2 cellular contexts compared by ENCODE assay signal in genomic region chr20:23058240-23058639, GRCh38.
TF ChIP-seq lines count a peak whose summit lies in the region.

No MANE protein-coding gene starts in this region.

TF ChIP-seq in HCT116, 20 proteins besides CTCF, POLR2A, EP300 and RAD21:
- TF ChIP-seq TCF7L2 (IDR thresholded peaks at IDR 0.05; ENCODE audit: borderline replicate concordance, extremely low read depth, insufficient read depth, insufficient read length), result no peak
- TF ChIP-seq YY1 (IDR thresholded peaks at IDR 0.05; ENCODE audit: extremely low read depth, insufficient replicate concordance, low read depth, low read length), result no peak
- no peak for TF ChIP-seq POLR2AphosphoS5 (IDR thresholded peaks at IDR 0.05; ENCODE audit: low read depth, low read length)
- no peak for TF ChIP-seq FOSL1 (IDR thresholded peaks at IDR 0.05; ENCODE audit: low read depth)
- TF ChIP-seq SP1 (IDR thresholded peaks at IDR 0.05; ENCODE audit: low read depth), result no peak
- TF ChIP-seq EZH2phosphoT487 (IDR thresholded peaks at IDR 0.05; ENCODE audit: borderline replicate concordance), result no peak
- TF ChIP-seq ZFX (IDR thresholded peaks at IDR 0.05), result no peak
- TF ChIP-seq EGR1 (IDR thresholded peaks at IDR 0.05; ENCODE audit: low read depth), result no peak
- TF ChIP-seq, protein P1, sequence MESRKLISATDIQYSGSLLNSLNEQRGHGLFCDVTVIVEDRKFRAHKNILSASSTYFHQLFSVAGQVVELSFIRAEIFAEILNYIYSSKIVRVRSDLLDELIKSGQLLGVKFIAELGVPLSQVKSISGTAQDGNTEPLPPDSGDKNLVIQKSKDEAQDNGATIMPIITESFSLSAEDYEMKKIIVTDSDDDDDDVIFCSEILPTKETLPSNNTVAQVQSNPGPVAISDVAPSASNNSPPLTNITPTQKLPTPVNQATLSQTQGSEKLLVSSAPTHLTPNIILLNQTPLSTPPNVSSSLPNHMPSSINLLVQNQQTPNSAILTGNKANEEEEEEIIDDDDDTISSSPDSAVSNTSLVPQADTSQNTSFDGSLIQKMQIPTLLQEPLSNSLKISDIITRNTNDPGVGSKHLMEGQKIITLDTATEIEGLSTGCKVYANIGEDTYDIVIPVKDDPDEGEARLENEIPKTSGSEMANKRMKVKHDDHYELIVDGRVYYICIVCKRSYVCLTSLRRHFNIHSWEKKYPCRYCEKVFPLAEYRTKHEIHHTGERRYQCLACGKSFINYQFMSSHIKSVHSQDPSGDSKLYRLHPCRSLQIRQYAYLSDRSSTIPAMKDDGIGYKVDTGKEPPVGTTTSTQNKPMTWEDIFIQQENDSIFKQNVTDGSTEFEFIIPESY (IDR thresholded peaks at IDR 0.05; ENCODE audit: extremely low read depth, insufficient replicate concordance, low read length), result no peak
- TF ChIP-seq ELF1 (IDR thresholded peaks at IDR 0.05; ENCODE audit: borderline replicate concordance, low read depth), result no peak
- TF ChIP-seq, protein P2, sequence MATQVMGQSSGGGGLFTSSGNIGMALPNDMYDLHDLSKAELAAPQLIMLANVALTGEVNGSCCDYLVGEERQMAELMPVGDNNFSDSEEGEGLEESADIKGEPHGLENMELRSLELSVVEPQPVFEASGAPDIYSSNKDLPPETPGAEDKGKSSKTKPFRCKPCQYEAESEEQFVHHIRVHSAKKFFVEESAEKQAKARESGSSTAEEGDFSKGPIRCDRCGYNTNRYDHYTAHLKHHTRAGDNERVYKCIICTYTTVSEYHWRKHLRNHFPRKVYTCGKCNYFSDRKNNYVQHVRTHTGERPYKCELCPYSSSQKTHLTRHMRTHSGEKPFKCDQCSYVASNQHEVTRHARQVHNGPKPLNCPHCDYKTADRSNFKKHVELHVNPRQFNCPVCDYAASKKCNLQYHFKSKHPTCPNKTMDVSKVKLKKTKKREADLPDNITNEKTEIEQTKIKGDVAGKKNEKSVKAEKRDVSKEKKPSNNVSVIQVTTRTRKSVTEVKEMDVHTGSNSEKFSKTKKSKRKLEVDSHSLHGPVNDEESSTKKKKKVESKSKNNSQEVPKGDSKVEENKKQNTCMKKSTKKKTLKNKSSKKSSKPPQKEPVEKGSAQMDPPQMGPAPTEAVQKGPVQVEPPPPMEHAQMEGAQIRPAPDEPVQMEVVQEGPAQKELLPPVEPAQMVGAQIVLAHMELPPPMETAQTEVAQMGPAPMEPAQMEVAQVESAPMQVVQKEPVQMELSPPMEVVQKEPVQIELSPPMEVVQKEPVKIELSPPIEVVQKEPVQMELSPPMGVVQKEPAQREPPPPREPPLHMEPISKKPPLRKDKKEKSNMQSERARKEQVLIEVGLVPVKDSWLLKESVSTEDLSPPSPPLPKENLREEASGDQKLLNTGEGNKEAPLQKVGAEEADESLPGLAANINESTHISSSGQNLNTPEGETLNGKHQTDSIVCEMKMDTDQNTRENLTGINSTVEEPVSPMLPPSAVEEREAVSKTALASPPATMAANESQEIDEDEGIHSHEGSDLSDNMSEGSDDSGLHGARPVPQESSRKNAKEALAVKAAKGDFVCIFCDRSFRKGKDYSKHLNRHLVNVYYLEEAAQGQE (IDR thresholded peaks at IDR 0.05; ENCODE audit: low read depth), result no peak
- TF ChIP-seq ZNF274 (IDR thresholded peaks at IDR 0.05; ENCODE audit: low read depth, low read length), result no peak
- TF ChIP-seq MAX (IDR thresholded peaks at IDR 0.05), result no peak
- TF ChIP-seq SIN3A (IDR thresholded peaks at IDR 0.05; ENCODE audit: low read depth), result no peak
- no peak for TF ChIP-seq CBX3 (IDR thresholded peaks at IDR 0.05; ENCODE audit: low read depth)
- TF ChIP-seq, protein P3, sequence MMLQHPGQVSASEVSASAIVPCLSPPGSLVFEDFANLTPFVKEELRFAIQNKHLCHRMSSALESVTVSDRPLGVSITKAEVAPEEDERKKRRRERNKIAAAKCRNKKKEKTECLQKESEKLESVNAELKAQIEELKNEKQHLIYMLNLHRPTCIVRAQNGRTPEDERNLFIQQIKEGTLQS (IDR thresholded peaks at IDR 0.05), result no peak
TF ChIP-seq in HCT116: peak in this region for 0.

TF ChIP-seq in GM12878, 131 proteins besides CTCF, POLR2A, EP300 and RAD21:
- TF ChIP-seq IKZF2 (IDR thresholded peaks at IDR 0.05), result no peak
TF ChIP-seq in GM12878: peak in this region for 0.
